1 cellular context compared by ENCODE assay signal in the genomic region with DNA sequence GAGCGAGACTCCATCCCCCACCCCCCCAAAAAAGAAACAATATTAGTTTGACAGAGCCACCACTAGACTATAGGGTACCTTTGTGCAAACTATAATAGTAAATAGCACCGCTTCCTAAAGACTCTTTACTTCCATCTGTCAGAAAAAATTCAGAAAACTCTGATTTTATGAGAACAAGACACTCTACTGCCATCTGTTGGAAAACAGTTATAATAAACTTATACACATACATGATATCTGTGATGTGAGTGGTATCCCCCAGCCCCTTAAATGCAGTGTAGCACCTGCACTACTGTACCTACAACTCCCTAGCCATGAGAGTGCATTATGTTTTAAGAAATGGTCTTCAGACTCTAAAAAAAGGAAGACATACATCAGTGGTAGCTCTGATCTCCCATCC.
TF ChIP-seq lines count a peak whose summit lies in the region.

No MANE protein-coding gene starts in this region.

TF ChIP-seq in H1, 55 proteins besides CTCF, POLR2A, EP300 and RAD21 (continued from another document):
- TF ChIP-seq, protein P1, sequence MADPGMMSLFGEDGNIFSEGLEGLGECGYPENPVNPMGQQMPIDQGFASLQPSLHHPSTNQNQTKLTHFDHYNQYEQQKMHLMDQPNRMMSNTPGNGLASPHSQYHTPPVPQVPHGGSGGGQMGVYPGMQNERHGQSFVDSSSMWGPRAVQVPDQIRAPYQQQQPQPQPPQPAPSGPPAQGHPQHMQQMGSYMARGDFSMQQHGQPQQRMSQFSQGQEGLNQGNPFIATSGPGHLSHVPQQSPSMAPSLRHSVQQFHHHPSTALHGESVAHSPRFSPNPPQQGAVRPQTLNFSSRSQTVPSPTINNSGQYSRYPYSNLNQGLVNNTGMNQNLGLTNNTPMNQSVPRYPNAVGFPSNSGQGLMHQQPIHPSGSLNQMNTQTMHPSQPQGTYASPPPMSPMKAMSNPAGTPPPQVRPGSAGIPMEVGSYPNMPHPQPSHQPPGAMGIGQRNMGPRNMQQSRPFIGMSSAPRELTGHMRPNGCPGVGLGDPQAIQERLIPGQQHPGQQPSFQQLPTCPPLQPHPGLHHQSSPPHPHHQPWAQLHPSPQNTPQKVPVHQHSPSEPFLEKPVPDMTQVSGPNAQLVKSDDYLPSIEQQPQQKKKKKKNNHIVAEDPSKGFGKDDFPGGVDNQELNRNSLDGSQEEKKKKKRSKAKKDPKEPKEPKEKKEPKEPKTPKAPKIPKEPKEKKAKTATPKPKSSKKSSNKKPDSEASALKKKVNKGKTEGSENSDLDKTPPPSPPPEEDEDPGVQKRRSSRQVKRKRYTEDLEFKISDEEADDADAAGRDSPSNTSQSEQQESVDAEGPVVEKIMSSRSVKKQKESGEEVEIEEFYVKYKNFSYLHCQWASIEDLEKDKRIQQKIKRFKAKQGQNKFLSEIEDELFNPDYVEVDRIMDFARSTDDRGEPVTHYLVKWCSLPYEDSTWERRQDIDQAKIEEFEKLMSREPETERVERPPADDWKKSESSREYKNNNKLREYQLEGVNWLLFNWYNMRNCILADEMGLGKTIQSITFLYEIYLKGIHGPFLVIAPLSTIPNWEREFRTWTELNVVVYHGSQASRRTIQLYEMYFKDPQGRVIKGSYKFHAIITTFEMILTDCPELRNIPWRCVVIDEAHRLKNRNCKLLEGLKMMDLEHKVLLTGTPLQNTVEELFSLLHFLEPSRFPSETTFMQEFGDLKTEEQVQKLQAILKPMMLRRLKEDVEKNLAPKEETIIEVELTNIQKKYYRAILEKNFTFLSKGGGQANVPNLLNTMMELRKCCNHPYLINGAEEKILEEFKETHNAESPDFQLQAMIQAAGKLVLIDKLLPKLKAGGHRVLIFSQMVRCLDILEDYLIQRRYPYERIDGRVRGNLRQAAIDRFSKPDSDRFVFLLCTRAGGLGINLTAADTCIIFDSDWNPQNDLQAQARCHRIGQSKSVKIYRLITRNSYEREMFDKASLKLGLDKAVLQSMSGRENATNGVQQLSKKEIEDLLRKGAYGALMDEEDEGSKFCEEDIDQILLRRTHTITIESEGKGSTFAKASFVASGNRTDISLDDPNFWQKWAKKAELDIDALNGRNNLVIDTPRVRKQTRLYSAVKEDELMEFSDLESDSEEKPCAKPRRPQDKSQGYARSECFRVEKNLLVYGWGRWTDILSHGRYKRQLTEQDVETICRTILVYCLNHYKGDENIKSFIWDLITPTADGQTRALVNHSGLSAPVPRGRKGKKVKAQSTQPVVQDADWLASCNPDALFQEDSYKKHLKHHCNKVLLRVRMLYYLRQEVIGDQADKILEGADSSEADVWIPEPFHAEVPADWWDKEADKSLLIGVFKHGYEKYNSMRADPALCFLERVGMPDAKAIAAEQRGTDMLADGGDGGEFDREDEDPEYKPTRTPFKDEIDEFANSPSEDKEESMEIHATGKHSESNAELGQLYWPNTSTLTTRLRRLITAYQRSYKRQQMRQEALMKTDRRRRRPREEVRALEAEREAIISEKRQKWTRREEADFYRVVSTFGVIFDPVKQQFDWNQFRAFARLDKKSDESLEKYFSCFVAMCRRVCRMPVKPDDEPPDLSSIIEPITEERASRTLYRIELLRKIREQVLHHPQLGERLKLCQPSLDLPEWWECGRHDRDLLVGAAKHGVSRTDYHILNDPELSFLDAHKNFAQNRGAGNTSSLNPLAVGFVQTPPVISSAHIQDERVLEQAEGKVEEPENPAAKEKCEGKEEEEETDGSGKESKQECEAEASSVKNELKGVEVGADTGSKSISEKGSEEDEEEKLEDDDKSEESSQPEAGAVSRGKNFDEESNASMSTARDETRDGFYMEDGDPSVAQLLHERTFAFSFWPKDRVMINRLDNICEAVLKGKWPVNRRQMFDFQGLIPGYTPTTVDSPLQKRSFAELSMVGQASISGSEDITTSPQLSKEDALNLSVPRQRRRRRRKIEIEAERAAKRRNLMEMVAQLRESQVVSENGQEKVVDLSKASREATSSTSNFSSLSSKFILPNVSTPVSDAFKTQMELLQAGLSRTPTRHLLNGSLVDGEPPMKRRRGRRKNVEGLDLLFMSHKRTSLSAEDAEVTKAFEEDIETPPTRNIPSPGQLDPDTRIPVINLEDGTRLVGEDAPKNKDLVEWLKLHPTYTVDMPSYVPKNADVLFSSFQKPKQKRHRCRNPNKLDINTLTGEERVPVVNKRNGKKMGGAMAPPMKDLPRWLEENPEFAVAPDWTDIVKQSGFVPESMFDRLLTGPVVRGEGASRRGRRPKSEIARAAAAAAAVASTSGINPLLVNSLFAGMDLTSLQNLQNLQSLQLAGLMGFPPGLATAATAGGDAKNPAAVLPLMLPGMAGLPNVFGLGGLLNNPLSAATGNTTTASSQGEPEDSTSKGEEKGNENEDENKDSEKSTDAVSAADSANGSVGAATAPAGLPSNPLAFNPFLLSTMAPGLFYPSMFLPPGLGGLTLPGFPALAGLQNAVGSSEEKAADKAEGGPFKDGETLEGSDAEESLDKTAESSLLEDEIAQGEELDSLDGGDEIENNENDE (IDR thresholded peaks at IDR 0.05; ENCODE audit: insufficient replicate concordance, low read length) = no peak
- TF ChIP-seq USF2 (IDR thresholded peaks at IDR 0.05; ENCODE audit: low read length) (no peak), RXRA (IDR thresholded peaks at IDR 0.05; ENCODE audit: insufficient read depth, low read depth, low read length) (no peak), CHD1 (IDR thresholded peaks at IDR 0.05; ENCODE audit: low read depth, low read length) (no peak), SUZ12 (IDR thresholded peaks at IDR 0.05; ENCODE audit: low read length) (no peak), ASH2L (IDR thresholded peaks at IDR 0.05; ENCODE audit: low read length) (no peak)
